Comparison of ENCODE assay signal across 8 cellular contexts in the genomic region with DNA sequence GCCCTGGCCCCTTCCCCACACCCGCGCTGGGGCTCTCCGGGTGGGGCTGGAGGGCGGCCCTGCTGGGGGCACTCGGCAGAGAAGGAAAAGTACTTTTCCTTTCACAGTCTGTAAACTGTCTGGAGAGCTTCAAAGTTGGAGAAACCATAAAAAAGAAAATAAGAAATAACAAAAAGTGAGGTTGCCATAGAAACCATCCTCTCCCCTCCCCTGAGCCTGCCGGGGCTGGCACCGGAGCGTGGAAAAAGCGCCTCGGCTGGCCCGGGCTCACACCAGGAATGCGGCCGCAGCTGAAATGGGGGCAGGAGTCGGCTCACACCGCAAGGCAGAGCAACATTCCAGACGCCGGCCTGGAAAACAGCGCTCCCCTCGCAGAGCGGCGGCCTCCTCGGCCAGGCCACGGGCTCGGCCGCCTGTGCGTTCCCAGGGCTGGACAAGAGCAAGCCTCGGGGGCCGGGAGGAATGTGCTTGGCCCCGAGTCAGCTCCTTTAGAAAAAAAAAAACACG.
DNase-seq lines count a peak whose midpoint lies in the region; ATAC-seq and TF ChIP-seq lines count a peak whose summit lies in the region.

No MANE protein-coding gene starts in this region.

- H3K9me3 Mint-ChIP-seq in WTC11, result no peaks in the 10 kb centered on the region
- H3K9me3 Mint-ChIP-seq in osteocyte (ENCODE audit: unreplicated experiment), result no peaks in the 10 kb centered on the region
- peaks cover 6 to 16% (median 10%) of the 10 kb centered on the region in 7 donors for H3K9me3 Mint-ChIP-seq in CD14-positive monocyte

- no peak overlapping the region for H3K27ac Mint-ChIP-seq in WTC11
- peak overlapping the region; percentile 98 for H3K27ac Mint-ChIP-seq in osteocyte (ENCODE audit: unreplicated experiment)
- no peak overlapping the region for H3K27ac Mint-ChIP-seq in CD14-positive monocyte

- H3K4me3 ChIP-seq in BLaER1, result peak overlapping the region; percentile 11; the same call in 1 of the 2 replicates
- H3K4me3 ChIP-seq in heart left ventricle, result peak overlapping the region in 7 of 12 donors; percentile 4 to 42 (median 15)

- peaks cover 28% of the 10 kb centered on the region; the same call in 1 of the 2 replicates for H4K20me1 ChIP-seq in BLaER1

- no peak overlapping the region for H3K27ac ChIP-seq in BLaER1
- peak overlapping the region; percentile 8 to 88 (median 66) for H3K27ac ChIP-seq in heart left ventricle

- H3K36me3 ChIP-seq in BLaER1 (no peaks in the 10 kb centered on the region), heart left ventricle (no peaks in the 10 kb centered on the region)

- no peak overlapping the region for H3K4me3 Mint-ChIP-seq in WTC11
- H3K4me3 Mint-ChIP-seq in osteocyte (ENCODE audit: unreplicated experiment), result peak overlapping the region; percentile 50
- H3K4me3 Mint-ChIP-seq in CD14-positive monocyte, result peak overlapping the region in 1 of 2 donors; percentile 53

- intact Hi-C loops in heart left ventricle (cut with DNase I) (loop anchor here in 3 of 10 donors (5.0 kb wide), 2 partner anchors 55 to 60 kb away; no protein-coding TSS in a partner anchor), CD14-positive monocyte (cut with micrococcal nuclease) (no loop called here)

- WGBS in heart left ventricle, 4 donors, result 8 to 11% (median 9%) methylated on average over 30 of the region's 30 CpGs

- H3K4me2 ChIP-seq in BLaER1, result peak overlapping the region; percentile 81

- H3K4me1 ChIP-seq in BLaER1 (peaks cover 43% of the 10 kb centered on the region), heart left ventricle (peaks cover 0 to 59% (median 23%) of the 10 kb centered on the region in 12 donors)

- CTCF ChIA-PET in WTC11 (lab: Charles Lee), result interaction anchor here (0.6 to 2.0 kb wide), 4 partner anchors 25 to 127 kb away, joined by 3 to 15 read pairs (median 3); a partner anchor contains a TSS

- peaks cover 48% of the 10 kb centered on the region for H3K27me3 ChIP-seq in BLaER1
- peaks cover 0 to 8% (median 0%) of the 10 kb centered on the region in 9 donors for H3K27me3 ChIP-seq in heart left ventricle

- TF ChIP-seq CTCF in WTC11 (IDR thresholded peaks at IDR 0.05), result no peak
- TF ChIP-seq CTCF in heart left ventricle (IDR thresholded peaks at IDR 0.05), result peak in 2 of 12 donors; percentile 22 to 24
- TF ChIP-seq CTCF in osteocyte (IDR thresholded peaks at IDR 0.05), result peak; percentile 18
- TF ChIP-seq CTCF in CD14-positive monocyte (IDR thresholded peaks at IDR 0.05), result no peak

- H3K36me3 Mint-ChIP-seq in WTC11 (no peaks in the 10 kb centered on the region), osteocyte (ENCODE audit: unreplicated experiment) (no peaks in the 10 kb centered on the region), CD14-positive monocyte (peaks cover 0 to 3% of the 10 kb centered on the region in 2 donors)

- TF ChIP-seq POLR2A in heart left ventricle (IDR thresholded peaks at IDR 0.05), result no peak

- H3K27me3 Mint-ChIP-seq in WTC11 (ENCODE audit: low read depth) (peaks cover 3% of the 10 kb centered on the region; the same call in 1 of the 2 replicates), osteocyte (ENCODE audit: unreplicated experiment) (peaks cover 3% of the 10 kb centered on the region), CD14-positive monocyte (ENCODE audit: low read depth in 3 of 3) (peaks cover 11 to 31% (median 23%) of the 10 kb centered on the region in 3 donors)

- POLR2A ChIA-PET in WTC11 (lab: Charles Lee), result interaction anchor here (0.6 to 1.4 kb wide), 2 partner anchors 60 to 127 kb away, joined by 3 read pairs; no protein-coding TSS in a partner anchor

- H3K9me3 ChIP-seq in BLaER1 (peaks cover 24% of the 10 kb centered on the region), heart left ventricle (no peaks in the 10 kb centered on the region)

- H3K9ac ChIP-seq in BLaER1, result no peak overlapping the region

- ATAC-seq in WTC11, result peak; percentile 63
- peak; percentile 62 to 86 (median 74) for ATAC-seq in heart left ventricle
- no peak for ATAC-seq in HG03439 (IDR thresholded peaks at IDR 0.05; ENCODE audit: unreplicated experiment)

- H3K4me1 Mint-ChIP-seq in WTC11 (peaks cover 1% of the 10 kb centered on the region), osteocyte (ENCODE audit: unreplicated experiment) (peaks cover 36% of the 10 kb centered on the region), CD14-positive monocyte (no peaks in the 10 kb centered on the region)

- DNase-seq in WTC11 (ENCODE audit: low spot score) (peak; percentile 58), heart left ventricle (peak; percentile 74 to 87 (median 83)), osteocyte (ENCODE audit: extremely low spot score, unreplicated experiment) (peak; percentile 98), COLO668 (lab: John Stamatoyannopoulos, UW; ENCODE audit: unreplicated experiment) (no peak), CD14-positive monocyte (ENCODE audit: low spot score) (no peak), NCI-H1930 (lab: John Stamatoyannopoulos, UW) (no peak)

TF ChIP-seq in WTC11, 78 proteins besides CTCF, POLR2A, EP300 and RAD21:
- TF ChIP-seq, protein P1, sequence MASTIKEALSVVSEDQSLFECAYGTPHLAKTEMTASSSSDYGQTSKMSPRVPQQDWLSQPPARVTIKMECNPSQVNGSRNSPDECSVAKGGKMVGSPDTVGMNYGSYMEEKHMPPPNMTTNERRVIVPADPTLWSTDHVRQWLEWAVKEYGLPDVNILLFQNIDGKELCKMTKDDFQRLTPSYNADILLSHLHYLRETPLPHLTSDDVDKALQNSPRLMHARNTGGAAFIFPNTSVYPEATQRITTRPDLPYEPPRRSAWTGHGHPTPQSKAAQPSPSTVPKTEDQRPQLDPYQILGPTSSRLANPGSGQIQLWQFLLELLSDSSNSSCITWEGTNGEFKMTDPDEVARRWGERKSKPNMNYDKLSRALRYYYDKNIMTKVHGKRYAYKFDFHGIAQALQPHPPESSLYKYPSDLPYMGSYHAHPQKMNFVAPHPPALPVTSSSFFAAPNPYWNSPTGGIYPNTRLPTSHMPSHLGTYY (CRISPR knock-in tag; IDR thresholded peaks at IDR 0.05), result no peak
- TF ChIP-seq FOXP1 (CRISPR knock-in tag; IDR thresholded peaks at IDR 0.05; ENCODE audit: borderline replicate concordance), result no peak
- TF ChIP-seq NFYB (CRISPR knock-in tag; conservative IDR thresholded peaks at IDR 0.05; ENCODE audit: low read depth), result no peak

Comparison
In these comparisons a context has a peak if more than half of its experiments do, and no peak if none do; other contexts are left out.
1. DNase-seq: peak in WTC11 (single experiment), heart left ventricle (5 of 5) and osteocyte (single experiment); none in COLO668 (single experiment), CD14-positive monocyte (single experiment) and NCI-H1930 (0 of 2).